Comparison of ENCODE assay signal across 18 cellular contexts in genomic region chr5:141437208-141437607, GRCh38.
DNase-seq lines count a peak whose midpoint lies in the region; ATAC-seq, FAIRE-seq and TF ChIP-seq lines count a peak whose summit lies in the region.
"Had no signal": no experiment of that assay in that cellular context is flagged by ENCODE, and none has a peak within 500 bp of the region (broad histone marks: within the 10 kb centered on the region; RNA-seq: fewer than 3 reads in every experiment).

No MANE protein-coding gene starts in this region.

- no peak overlapping the region for H3K4me3 ChIP-seq in adipocyte (ENCODE audit: low read length)
- H3K4me3 ChIP-seq: GM23338 had no signal

- no peaks in the 10 kb centered on the region for H3K27me3 ChIP-seq in adipocyte (replicated peaks; ENCODE audit: control insufficient read depth, insufficient read depth, low read length)
- H3K27me3 ChIP-seq: BE2C had no signal

- peaks cover under 1% of the 10 kb centered on the region for H3K4me1 ChIP-seq in adipocyte (ENCODE audit: control insufficient read depth, insufficient read depth, low read length)
- H3K4me1 ChIP-seq: BE2C, Caco-2 had no signal

- no peak for TF ChIP-seq POLR2A in H54 (IDR thresholded peaks at IDR 0.05; ENCODE audit: low read depth, low read length)

- peak; percentile 15 for FAIRE-seq in H54 (lab: Jason Lieb, UNC)
- FAIRE-seq: GM12891 had no signal

- DNase-seq in AG08396 (ENCODE audit: low spot score) (peak; percentile 58), EL (peak; percentile 45), H54 (ENCODE audit: insufficient read length, low spot score) (no peak), adipocyte (ENCODE audit: low read depth) (peak; percentile 31), NCI-H345 (lab: John Stamatoyannopoulos, UW) (no peak), nucleus accumbens (lab: John Stamatoyannopoulos, UW) (no peak)
- DNase-seq: 8988T; BE2C; C1 segment of cervical spinal cord; Caco-2; CD4-positive, CD25-positive, alpha-beta regulatory T cell; CD8-positive, alpha-beta memory T cell; H7 had no signal

- H3K9ac ChIP-seq in adipocyte (ENCODE audit: low read length): no peak overlapping the region
- H3K9ac ChIP-seq: KMS-11 had no signal

- no peak for ATAC-seq in HG03342 (IDR thresholded peaks at IDR 0.05; ENCODE audit: unreplicated experiment)
- ATAC-seq in GM18517 (IDR thresholded peaks at IDR 0.05; ENCODE audit: unreplicated experiment): no peak
- ATAC-seq: GM23338 had no signal

- no peaks in the 10 kb centered on the region for H3K36me3 ChIP-seq in adipocyte (ENCODE audit: control insufficient read depth, insufficient read depth, low read length, severe bottlenecking)
- H3K36me3 ChIP-seq: BE2C had no signal

- no peaks in the 10 kb centered on the region for H3K9me3 ChIP-seq in adipocyte (ENCODE audit: control insufficient read depth, low read length)
- H3K9me3 ChIP-seq: BE2C, Caco-2 had no signal

Comparison
In these comparisons a context has a peak if more than half of its experiments do, and no peak if none do; other contexts are left out.
1. DNase-seq: peak in AG08396 (single experiment), EL (single experiment) and adipocyte (single experiment); none in H54 (single experiment), NCI-H345 (single experiment) and nucleus accumbens (0 of 56).